Comparison of ENCODE assay signal across 21 cellular contexts in the genomic region with DNA sequence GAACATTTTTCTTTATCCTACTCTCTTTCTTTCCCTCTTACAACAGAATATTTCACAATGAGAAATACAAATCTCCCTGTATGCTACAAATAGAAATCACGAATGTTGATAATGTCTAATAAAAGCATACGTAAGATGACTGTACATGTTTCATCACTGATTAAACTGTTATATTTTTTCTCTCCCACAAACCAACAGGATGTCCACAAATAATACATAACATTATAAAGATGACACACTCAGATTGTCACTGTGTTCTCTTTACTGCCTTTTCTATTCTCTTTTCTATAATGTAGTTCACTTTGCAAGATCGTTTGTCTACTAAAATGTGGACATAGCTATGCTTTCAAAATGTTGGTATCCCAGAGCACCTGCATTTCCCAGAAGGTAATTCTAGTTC.
"Had no signal": no experiment of that assay in that cellular context is flagged by ENCODE, and none has a peak within 500 bp of the region (broad histone marks: within the 10 kb centered on the region; RNA-seq: fewer than 3 reads in every experiment).

No MANE protein-coding gene starts in this region.

- H3K4me3 Mint-ChIP-seq: activated naive CD8-positive, alpha-beta T cell; memory B cell had no signal

- H3K4me3 ChIP-seq: body of pancreas, colonic mucosa, esophagus muscularis mucosa, mucosa of descending colon, suprapubic skin, upper lobe of left lung had no signal

- H3K9me3 Mint-ChIP-seq: memory B cell had no signal

- H3K27me3 ChIP-seq: body of pancreas, colonic mucosa, esophagus muscularis mucosa, suprapubic skin, upper lobe of left lung had no signal

- H3K4me1 ChIP-seq: body of pancreas, colonic mucosa, esophagus muscularis mucosa, suprapubic skin, upper lobe of left lung had no signal

- H3K27ac Mint-ChIP-seq: activated naive CD8-positive, alpha-beta T cell; memory B cell had no signal

- H3K36me3 ChIP-seq: colonic mucosa, esophagus muscularis mucosa, suprapubic skin, upper lobe of left lung had no signal

- ATAC-seq: body of pancreas; left ventricle myocardium superior; mucosa of descending colon; naive thymus-derived CD4-positive, alpha-beta T cell had no signal

- DNase-seq: activated CD4-positive, alpha-beta T cell treated with anti-CD3 and anti-CD28 coated beads, Interleukin-2, amount 50 U/mL, for 1 hour; activated gamma-delta T cell; activated T-cell treated with anti-CD3 and anti-CD28 coated beads, Interleukin-2, amount 50 U/mL, for 1 hour; amygdala; body of pancreas; caudate nucleus; colonic mucosa; hippocampal formation; left ventricle myocardium superior; mucosa of descending colon; naive thymus-derived CD4-positive, alpha-beta T cell; posterior cingulate gyrus; stimulated activated CD4-positive, alpha-beta T cell treated with anti-CD3 and anti-CD28 coated beads, Interleukin-15, amount 100 ng/mL, for 24 hours; stimulated activated CD4-positive, alpha-beta T cell treated with anti-CD3 and anti-CD28 coated beads, Interleukin-4, amount 100 ng/mL, for 1 hour; stimulated activated naive CD4-positive, alpha-beta T cell treated with Interleukin-2 at 50 U/mL for 16 hours; SW 1271; upper lobe of left lung had no signal

- H3K9me3 ChIP-seq: body of pancreas, colonic mucosa, esophagus muscularis mucosa, mucosa of descending colon, suprapubic skin, upper lobe of left lung had no signal

- H3K27ac ChIP-seq: body of pancreas, colonic mucosa, esophagus muscularis mucosa, suprapubic skin, upper lobe of left lung had no signal

- H3K27me3 Mint-ChIP-seq: activated naive CD8-positive, alpha-beta T cell had no signal
